ENCODE assay signal across 9 cellular contexts in the genomic region with DNA sequence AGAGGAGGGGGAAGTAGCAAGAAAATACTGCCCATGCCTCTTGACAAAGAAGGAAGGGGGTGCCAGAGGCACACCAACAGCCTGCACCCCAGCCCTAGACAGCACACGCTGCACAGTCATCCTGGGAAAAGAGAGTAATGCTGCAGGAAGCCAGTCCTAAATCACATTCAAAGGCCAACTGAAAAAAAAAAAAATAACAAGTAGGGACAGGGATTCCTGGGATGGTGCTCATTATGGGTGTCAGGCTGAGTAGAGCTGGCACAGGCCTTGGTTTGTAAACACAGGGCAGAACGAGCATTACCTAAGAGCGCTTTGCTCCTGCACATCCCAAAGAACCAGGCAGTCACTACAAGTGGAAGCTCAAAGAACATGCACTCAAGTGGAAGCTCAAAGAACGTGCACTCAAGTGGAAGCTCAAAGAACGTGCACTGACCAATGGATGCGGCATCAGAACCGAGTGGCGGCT. TPM values are rescaled to one million over a fixed set of nuclear protein-coding genes. Genes with fewer than 3 reads are reported as not detected.
DNase-seq lines count a peak whose midpoint lies in the region; ATAC-seq and TF ChIP-seq lines count a peak whose summit lies in the region.
"Had no signal": no experiment of that assay in that cellular context is flagged by ENCODE, and none has a peak within 500 bp of the region (broad histone marks: within the 10 kb centered on the region; RNA-seq: fewer than 3 reads in every experiment).

No MANE protein-coding gene starts in this region.

- peak overlapping the region; percentile 88 for H3K27ac ChIP-seq in RWPE2 (ENCODE audit: poor library complexity, severe bottlenecking)

- no peaks in the 10 kb centered on the region for H3K9me3 Mint-ChIP-seq in stimulated activated naive CD8-positive, alpha-beta T cell treated with anti-CD3 and anti-CD28 coated beads, Interleukin-15, amount 100 ng/mL, for 72 hours

- DNase-seq in NCI-H345 (lab: John Stamatoyannopoulos, UW), result peak; percentile 26
- DNase-seq in NCI-H345 treated with DMSO at 0.1 percent for 48 hours (lab: John Stamatoyannopoulos, UW; ENCODE audit: unreplicated experiment), result no peak
- DNase-seq in RWPE2 (ENCODE audit: low spot score), result no peak
- peak; percentile 73 for DNase-seq in fibroblast of villous mesenchyme (ENCODE audit: low read depth)
- DNase-seq in stimulated activated naive CD8-positive, alpha-beta T cell treated with anti-CD3 and anti-CD28 coated beads, Interleukin-15, amount 100 ng/mL, for 72 hours, result no peak
- no peak for DNase-seq in GM19238 (ENCODE audit: insufficient read length, low spot score)
- DNase-seq in HK-2 (ENCODE audit: unreplicated experiment), result no peak
- DNase-seq in stimulated activated naive CD4-positive, alpha-beta T cell (lab: John Stamatoyannopoulos, UW), result no peak

- no peaks in the 10 kb centered on the region for H3K27me3 ChIP-seq in RWPE2 (ENCODE audit: insufficient read depth, poor library complexity, severe bottlenecking)

- TF ChIP-seq CTCF in RWPE2 (IDR thresholded peaks at IDR 0.05; ENCODE audit: poor library complexity, severe bottlenecking) (no peak), fibroblast of villous mesenchyme (IDR thresholded peaks at IDR 0.05; ENCODE audit: insufficient read depth, low read depth, low read length) (no peak)

- peak; percentile 49 for ATAC-seq in RWPE2 (ENCODE audit: low read depth)
- ATAC-seq in stimulated activated naive CD8-positive, alpha-beta T cell treated with anti-CD3 and anti-CD28 coated beads, Interleukin-15, amount 100 ng/mL, for 72 hours, result no peak
- ATAC-seq: K562 had no signal

- H3K4me3 Mint-ChIP-seq in stimulated activated naive CD8-positive, alpha-beta T cell treated with anti-CD3 and anti-CD28 coated beads, Interleukin-15, amount 100 ng/mL, for 72 hours, result peak overlapping the region; percentile 81 to 86

- H3K4me3 ChIP-seq in RWPE2 (ENCODE audit: severe bottlenecking) (no peak overlapping the region), fibroblast of villous mesenchyme (ENCODE audit: low read depth, low read length) (no peak overlapping the region)
- H3K4me3 ChIP-seq: K562 had no signal

- H3K27me3 Mint-ChIP-seq in stimulated activated naive CD8-positive, alpha-beta T cell treated with anti-CD3 and anti-CD28 coated beads, Interleukin-15, amount 100 ng/mL, for 72 hours, result no peaks in the 10 kb centered on the region

- peak overlapping the region in 1 of 2 donors; percentile 97 for H3K27ac Mint-ChIP-seq in stimulated activated naive CD8-positive, alpha-beta T cell treated with anti-CD3 and anti-CD28 coated beads, Interleukin-15, amount 100 ng/mL, for 72 hours

- 0 out of 2 replicates have a peak, but pooled peaks cover 5% of the 10 kb centered on the region for H3K36me3 ChIP-seq in RWPE2 (ENCODE audit: low read depth)

- no peaks in the 10 kb centered on the region for H3K9me3 ChIP-seq in RWPE2 (ENCODE audit: severe bottlenecking)

- H3K4me1 ChIP-seq in RWPE2 (ENCODE audit: insufficient read depth, poor library complexity, severe bottlenecking), result peaks cover 70% of the 10 kb centered on the region

- H3K4me1 Mint-ChIP-seq in stimulated activated naive CD8-positive, alpha-beta T cell treated with anti-CD3 and anti-CD28 coated beads, Interleukin-15, amount 100 ng/mL, for 72 hours, result peaks cover 99% of the 10 kb centered on the region

RNA-seq across cellular contexts. Expression of a gene that starts 7.8 kb away (rescaled TPM):
- total RNA-seq in fibroblast of villous mesenchyme, result 22.9 and 27.7 TPM in 2 replicates

Comparison
In these comparisons a context has a peak if more than half of its experiments do, and no peak if none do; other contexts are left out.
1. DNase-seq: peak in NCI-H345 (single experiment) and fibroblast of villous mesenchyme (single experiment); none in NCI-H345 treated with DMSO at 0.1 percent for 48 hours (single experiment), RWPE2 (single experiment), stimulated activated naive CD8-positive, alpha-beta T cell treated with anti-CD3 and anti-CD28 coated beads, Interleukin-15, amount 100 ng/mL, for 72 hours (0 of 2), GM19238 (single experiment), HK-2 (single experiment) and stimulated activated naive CD4-positive, alpha-beta T cell (0 of 6).